ENCODE assay signal across 8 cellular contexts in genomic region chr9:137138701-137139467, GRCh38. TPM values are rescaled to one million over a fixed set of nuclear protein-coding genes. Genes with fewer than 3 reads are reported as not detected.
DNase-seq lines count a peak whose midpoint lies in the region; ATAC-seq and TF ChIP-seq lines count a peak whose summit lies in the region.

Gene GRIN1, plus strand, starts transcription at chr9:137139154. Its CDS starts 333 bp downstream, at chr9:137139487.

- H3K9me3 ChIP-seq in left lung, result no peaks in the 10 kb centered on the region
- H3K9me3 ChIP-seq in MM.1S (replicated peaks; ENCODE audit: insufficient read depth, low read length), result no peaks in the 10 kb centered on the region

- H3K9me3 Mint-ChIP-seq in GM23338, result no peaks in the 10 kb centered on the region

- H3K4me1 ChIP-seq in GM23338 (ENCODE audit: insufficient read depth) (peaks cover 12% of the 10 kb centered on the region), left lung (peaks cover 0 to 3% of the 10 kb centered on the region in 2 donors), MM.1S (ENCODE audit: low read length) (no peaks in the 10 kb centered on the region)

- peak; percentile 23 for DNase-seq in 8988T
- peak; percentile 67 for DNase-seq in GM23338 (ENCODE audit: low spot score)
- DNase-seq in caudate nucleus (lab: John Stamatoyannopoulos, UW), result peak in 44 of 61 donors; percentile 18 to 88 (median 63)
- peak in 1 of 2 donors; percentile 69 for DNase-seq in left lung
- DNase-seq in MM.1S, result no peak
- DNase-seq in NCI-H2107 treated with DMSO at 0.1 percent for 48 hours (lab: John Stamatoyannopoulos, UW; ENCODE audit: unreplicated experiment), result no peak

- peaks cover 10% of the 10 kb centered on the region for H3K4me1 Mint-ChIP-seq in GM23338

- peak within 1 kb of the TSS; percentile 61 for H3K4me3 Mint-ChIP-seq in GM23338

- no peaks in the 10 kb centered on the region for H3K36me3 ChIP-seq in GM23338 (ENCODE audit: insufficient read depth)
- no peaks in the 10 kb centered on the region for H3K36me3 ChIP-seq in left lung
- no peaks in the 10 kb centered on the region for H3K36me3 ChIP-seq in MM.1S (replicated peaks; ENCODE audit: insufficient read depth, low read length)

- H3K27ac ChIP-seq in GM23338 (ENCODE audit: low read depth), result no peak within 1 kb of the TSS
- peak within 1 kb of the TSS; percentile 58 for H3K27ac ChIP-seq in caudate nucleus (ENCODE audit: low read depth, low read length)
- no peak within 1 kb of the TSS for H3K27ac ChIP-seq in left lung
- no peak within 1 kb of the TSS for H3K27ac ChIP-seq in MM.1S (ENCODE audit: low read length)

- no peak for TF ChIP-seq CTCF in GM23338 (conservative IDR thresholded peaks at IDR 0.05; ENCODE audit: low read depth in 2 of 2)
- no peak for TF ChIP-seq CTCF in left lung (IDR thresholded peaks at IDR 0.05)
- TF ChIP-seq CTCF in MM.1S (IDR thresholded peaks at IDR 0.05; ENCODE audit: low read length), result no peak

- H4K20me1 ChIP-seq in GM23338 (replicated peaks; ENCODE audit: insufficient read depth), result no peaks in the 10 kb centered on the region
- no peaks in the 10 kb centered on the region for H4K20me1 ChIP-seq in MM.1S (ENCODE audit: insufficient read depth, low read length)

- H3K9me2 ChIP-seq in GM23338 (ENCODE audit: insufficient read depth) (no peaks in the 10 kb centered on the region), MM.1S (replicated peaks; ENCODE audit: insufficient read depth, low read length) (no peaks in the 10 kb centered on the region)

- no peaks in the 10 kb centered on the region for H3K36me3 Mint-ChIP-seq in GM23338 (ENCODE audit: low read depth)

- H2AFZ ChIP-seq in GM23338 (no peak within 1 kb of the TSS), MM.1S (ENCODE audit: low read length) (no peak within 1 kb of the TSS)

- intact Hi-C loops in left lung (cut with DNase I), result no loop called here

- H3K27me3 ChIP-seq in GM23338 (ENCODE audit: insufficient read depth), result peaks cover 48% of the 10 kb centered on the region
- peaks cover 50 to 100% of the 10 kb centered on the region in 2 donors for H3K27me3 ChIP-seq in left lung
- peaks cover 88% of the 10 kb centered on the region for H3K27me3 ChIP-seq in MM.1S (replicated peaks; ENCODE audit: insufficient read depth, low read length)

- H3F3A ChIP-seq in GM23338 (replicated peaks; ENCODE audit: low read depth) (no peaks in the 10 kb centered on the region), MM.1S (ENCODE audit: insufficient read depth, low read length) (no peaks in the 10 kb centered on the region)

- peaks cover 63% of the 10 kb centered on the region for H3K27me3 Mint-ChIP-seq in GM23338 (ENCODE audit: insufficient read depth, low read depth, poor library complexity)

- H3K9ac ChIP-seq in MM.1S (ENCODE audit: low read length), result no peak within 1 kb of the TSS

- H3K4me3 ChIP-seq in GM23338 (peak within 1 kb of the TSS; percentile 51), left lung (no peak within 1 kb of the TSS), MM.1S (ENCODE audit: low read length) (no peak within 1 kb of the TSS)

- ATAC-seq in GM23338 (peak; percentile 67), left lung (peak; percentile 83), HG02610 (IDR thresholded peaks at IDR 0.05; ENCODE audit: unreplicated experiment) (no peak), GM19397 (IDR thresholded peaks at IDR 0.05; ENCODE audit: unreplicated experiment) (no peak)

- H3K27ac Mint-ChIP-seq in GM23338, result no peak within 1 kb of the TSS

- peak within 1 kb of the TSS; percentile 78 for H3K4me2 ChIP-seq in GM23338
- H3K4me2 ChIP-seq in MM.1S (ENCODE audit: low read depth, low read length), result no peak within 1 kb of the TSS

- H3K79me2 ChIP-seq in GM23338 (replicated peaks; ENCODE audit: insufficient read depth), result no peaks in the 10 kb centered on the region
- no peaks in the 10 kb centered on the region for H3K79me2 ChIP-seq in MM.1S (ENCODE audit: low read length)

TF ChIP-seq in GM23338, 12 proteins besides CTCF, POLR2A, EP300 and RAD21:
- TF ChIP-seq REST (IDR thresholded peaks at IDR 0.05; ENCODE audit: unreplicated experiment) (peak; percentile 77), CREB1 (CRISPR knock-in tag; IDR thresholded peaks at IDR 0.05; ENCODE audit: low read depth) (no peak; the same call in 1 of the 2 replicates), ZNF114 (CRISPR knock-in tag; IDR thresholded peaks at IDR 0.05) (no peak)

RNA-seq across cellular contexts. Expression of gene GRIN1, which starts in this region (rescaled TPM):
- 2.1 and 5.5 TPM in 2 replicates for total RNA-seq in GM23338 (2014; rRNA removed; shearing (Covaris generic))
- polyA plus RNA-seq in GM23338 (2016; fragmentation: Nextera tagmentation; extraction: Ambion mirVana), result 2.5 and 2.7 TPM in 2 replicates
- total RNA-seq in left lung, result under 1 TPM; 0.17 to 0.55 TPM

Comparison
In these comparisons a context has a peak if more than half of its experiments do, and no peak if none do; other contexts are left out.
1. Peak in ATAC-seq in left lung; RNA of the gene not detected or under 1 TPM.
2. DNase-seq: peak in 8988T (single experiment), GM23338 (single experiment) and caudate nucleus (44 of 61); none in MM.1S (single experiment) and NCI-H2107 treated with DMSO at 0.1 percent for 48 hours (single experiment).